In genomic region chr13:94999871-95000270, GRCh38 we compare ENCODE assay signal across 27 cellular contexts.
DNase-seq lines count a peak whose midpoint lies in the region; ATAC-seq, FAIRE-seq and TF ChIP-seq lines count a peak whose summit lies in the region.
"Had no signal": no experiment of that assay in that cellular context is flagged by ENCODE, and none has a peak within 500 bp of the region (broad histone marks: within the 10 kb centered on the region; RNA-seq: fewer than 3 reads in every experiment).

No MANE protein-coding gene starts in this region.

- H3K4me1 Mint-ChIP-seq in MCF 10A (ENCODE audit: insufficient read depth, unreplicated experiment), result peaks cover 9% of the 10 kb centered on the region
- H3K4me1 Mint-ChIP-seq: B cell; CD8-positive, alpha-beta memory T cell had no signal

- H3K27ac Mint-ChIP-seq in MCF 10A (ENCODE audit: low read depth, unreplicated experiment), result no peak overlapping the region
- H3K27ac Mint-ChIP-seq: B cell had no signal

- CTCF ChIA-PET in MCF 10A (lab: Yijun Ruan, JAX), result interaction anchor here (1.3 kb wide), 1 partner anchor 340 kb away, joined by 3 read pairs; no protein-coding TSS in a partner anchor

- no peak for FAIRE-seq in urothelium cell line (lab: Jason Lieb, UNC)
- FAIRE-seq: GM12892, HTR-8/SVneo had no signal

- H3K27me3 Mint-ChIP-seq in MCF 10A (ENCODE audit: insufficient read depth, unreplicated experiment), result no peaks in the 10 kb centered on the region

- H3K27ac ChIP-seq in breast epithelium (no peak overlapping the region), upper lobe of left lung (no peak overlapping the region)
- H3K27ac ChIP-seq: 22Rv1, C4-2B had no signal

- no peaks in the 10 kb centered on the region for H3K9me3 Mint-ChIP-seq in MCF 10A (ENCODE audit: unreplicated experiment)

- DNase-seq in MCF 10A (ENCODE audit: unreplicated experiment) (peak; percentile 59), breast epithelium (ENCODE audit: low spot score in 2 of 2) (no peak), epithelial cell of esophagus (ENCODE audit: low read depth) (peak; percentile 34), lung microvascular endothelial cell (ENCODE audit: low read depth in 2 of 2) (peak; percentile 60 to 74), CD1c-positive myeloid dendritic cell (ENCODE audit: extremely low spot score) (no peak), posterior vena cava (ENCODE audit: low spot score) (no peak), upper lobe of left lung (no peak), urothelium cell line (ENCODE audit: low spot score) (no peak)
- DNase-seq: Calu3; CD8-positive, alpha-beta memory T cell; DMS79 treated with DMSO at 0.1 percent for 48 hours; GF-D8; KBM-7; MM.1S; NCI-H1694; NCI-H2029 treated with DMSO at 0.1 percent for 48 hours; NCI-H446 treated with DMSO at 0.1 percent for 48 hours; NCI-H526; NCI-H82; NK-92 treated with Interleukin-12 subunit alpha and Interleukin-12 subunit beta, amount 100 ng/mL, for 24 hours; RPMI8226; SHP77 had no signal

- H3K4me3 Mint-ChIP-seq in MCF 10A (ENCODE audit: unreplicated experiment), result no peak overlapping the region
- H3K4me3 Mint-ChIP-seq: B cell; CD8-positive, alpha-beta memory T cell had no signal

- no peak for TF ChIP-seq EP300 in upper lobe of left lung (IDR thresholded peaks at IDR 0.05)

- POLR2A ChIA-PET in MCF 10A (lab: Yijun Ruan, JAX), result no interaction called here

- ATAC-seq in upper lobe of left lung (ENCODE audit: low FRiP score in 2 of 2), result no peak

- intact Hi-C loops in MCF 10A (cut with micrococcal nuclease), result no loop called here
- intact Hi-C loops in breast epithelium (cut with DNase I; ENCODE audit: low total_unique reads), result no loop called here
- intact Hi-C loops in posterior vena cava (cut with DNase I), result no loop called here

- TF ChIP-seq POLR2A in breast epithelium (IDR thresholded peaks at IDR 0.05) (no peak), upper lobe of left lung (IDR thresholded peaks at IDR 0.05) (no peak)

- 55 to 83% methylated on average over 2 of the region's 2 CpGs for WGBS in upper lobe of left lung, 2 donors

- H3K4me3 ChIP-seq in breast epithelium (no peak overlapping the region), epithelial cell of esophagus (ENCODE audit: low read length) (no peak overlapping the region), upper lobe of left lung (no peak overlapping the region)

- H3K36me3 ChIP-seq in breast epithelium (no peaks in the 10 kb centered on the region), upper lobe of left lung (no peaks in the 10 kb centered on the region)

- H3K4me1 ChIP-seq in breast epithelium, result no peaks in the 10 kb centered on the region
- H3K4me1 ChIP-seq in upper lobe of left lung, result peaks cover 6 to 17% (median 12%) of the 10 kb centered on the region in 4 donors

- H3K27me3 ChIP-seq in breast epithelium (peaks cover 0 to 20% of the 10 kb centered on the region in 2 donors), upper lobe of left lung (peaks cover 0 to 5% (median 0%) of the 10 kb centered on the region in 4 donors)

- H3K9me3 ChIP-seq in breast epithelium (no peaks in the 10 kb centered on the region), upper lobe of left lung (no peaks in the 10 kb centered on the region)

- no TSS peak for BruUV-seq in MCF 10A (replicated peaks; lab: Mats Ljungman, UMichigan)

- H3K36me3 Mint-ChIP-seq in MCF 10A (ENCODE audit: insufficient read depth, unreplicated experiment), result no peaks in the 10 kb centered on the region
- H3K36me3 Mint-ChIP-seq: CD8-positive, alpha-beta memory T cell had no signal

- TF ChIP-seq CTCF in MCF 10A (IDR thresholded peaks at IDR 0.05; ENCODE audit: unreplicated experiment) (no peak), breast epithelium (IDR thresholded peaks at IDR 0.05) (no peak), epithelial cell of esophagus (IDR thresholded peaks at IDR 0.05; ENCODE audit: insufficient read depth, low read depth, low read length, missing control alignments) (no peak), upper lobe of left lung (IDR thresholded peaks at IDR 0.05) (no peak)

Comparison
In these comparisons a context has a peak if more than half of its experiments do, and no peak if none do; other contexts are left out.
1. DNase-seq: peak in MCF 10A (single experiment), epithelial cell of esophagus (single experiment) and lung microvascular endothelial cell (2 of 2); none in breast epithelium (0 of 2), CD1c-positive myeloid dendritic cell (single experiment), posterior vena cava (single experiment), upper lobe of left lung (0 of 2) and urothelium cell line (single experiment).